Comparison of ENCODE assay signal across 2 cellular contexts in the genomic region with DNA sequence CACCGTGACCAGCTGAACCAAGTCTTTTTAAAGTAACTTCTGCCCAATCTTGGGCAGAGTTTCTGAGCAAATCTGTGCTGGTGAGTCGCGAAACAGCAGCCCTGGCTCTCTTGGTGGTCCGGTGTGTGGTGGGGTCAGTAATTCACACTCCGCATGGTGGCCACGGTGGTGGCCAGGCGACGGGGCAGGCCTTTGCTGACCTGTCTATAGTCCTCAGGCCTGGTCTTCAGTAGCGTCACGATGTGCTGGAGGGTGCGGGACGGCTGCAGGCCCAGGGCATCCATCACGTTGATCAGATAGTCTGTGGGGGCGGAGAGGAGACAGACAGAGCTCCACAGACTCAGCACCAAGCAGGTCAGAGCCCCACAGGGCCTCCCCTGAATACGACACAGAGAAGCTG.
TF ChIP-seq lines count a peak whose summit lies in the region.

No MANE protein-coding gene starts in this region.

TF ChIP-seq in IMR-90, 13 proteins besides CTCF, POLR2A, EP300 and RAD21 (continued from another document):
- TF ChIP-seq FOS (IDR thresholded peaks at IDR 0.05; ENCODE audit: low read depth, low read length) (no peak), NFE2L2 (IDR thresholded peaks at IDR 0.05; ENCODE audit: low read depth, low read length) (no peak)

TF ChIP-seq in GM12878, 131 proteins besides CTCF, POLR2A, EP300 and RAD21 (continued from another document):
- TF ChIP-seq RFX5 (IDR thresholded peaks at IDR 0.05; ENCODE audit: low read depth, low read length), result no peak
- TF ChIP-seq GATAD2B (conservative IDR thresholded peaks at IDR 0.05; ENCODE audit: low read depth), result no peak
- no peak for TF ChIP-seq TCF12 (IDR thresholded peaks at IDR 0.05; ENCODE audit: low read depth, low read length)
- no peak for TF ChIP-seq RCOR1 (conservative IDR thresholded peaks at IDR 0.05; ENCODE audit: low read depth, low read length)
- TF ChIP-seq STAT3 (IDR thresholded peaks at IDR 0.05; ENCODE audit: low read depth, low read length), result no peak
- TF ChIP-seq EZH2 (IDR thresholded peaks at IDR 0.05; ENCODE audit: borderline replicate concordance, control insufficient read depth, low read depth, low read length), result no peak
- no peak for TF ChIP-seq SMARCA5 (IDR thresholded peaks at IDR 0.05)
- no peak for TF ChIP-seq JUND (IDR thresholded peaks at IDR 0.05; ENCODE audit: low read depth, low read length)
- no peak for TF ChIP-seq POLR2AphosphoS5 (IDR thresholded peaks at IDR 0.05; ENCODE audit: low read length)
- no peak for TF ChIP-seq MXI1 (IDR thresholded peaks at IDR 0.05; ENCODE audit: low read depth, low read length)
- TF ChIP-seq SUPT20H (IDR thresholded peaks at IDR 0.05; ENCODE audit: borderline replicate concordance, control insufficient read depth, low read depth, low read length), result no peak
- TF ChIP-seq, protein P1, sequence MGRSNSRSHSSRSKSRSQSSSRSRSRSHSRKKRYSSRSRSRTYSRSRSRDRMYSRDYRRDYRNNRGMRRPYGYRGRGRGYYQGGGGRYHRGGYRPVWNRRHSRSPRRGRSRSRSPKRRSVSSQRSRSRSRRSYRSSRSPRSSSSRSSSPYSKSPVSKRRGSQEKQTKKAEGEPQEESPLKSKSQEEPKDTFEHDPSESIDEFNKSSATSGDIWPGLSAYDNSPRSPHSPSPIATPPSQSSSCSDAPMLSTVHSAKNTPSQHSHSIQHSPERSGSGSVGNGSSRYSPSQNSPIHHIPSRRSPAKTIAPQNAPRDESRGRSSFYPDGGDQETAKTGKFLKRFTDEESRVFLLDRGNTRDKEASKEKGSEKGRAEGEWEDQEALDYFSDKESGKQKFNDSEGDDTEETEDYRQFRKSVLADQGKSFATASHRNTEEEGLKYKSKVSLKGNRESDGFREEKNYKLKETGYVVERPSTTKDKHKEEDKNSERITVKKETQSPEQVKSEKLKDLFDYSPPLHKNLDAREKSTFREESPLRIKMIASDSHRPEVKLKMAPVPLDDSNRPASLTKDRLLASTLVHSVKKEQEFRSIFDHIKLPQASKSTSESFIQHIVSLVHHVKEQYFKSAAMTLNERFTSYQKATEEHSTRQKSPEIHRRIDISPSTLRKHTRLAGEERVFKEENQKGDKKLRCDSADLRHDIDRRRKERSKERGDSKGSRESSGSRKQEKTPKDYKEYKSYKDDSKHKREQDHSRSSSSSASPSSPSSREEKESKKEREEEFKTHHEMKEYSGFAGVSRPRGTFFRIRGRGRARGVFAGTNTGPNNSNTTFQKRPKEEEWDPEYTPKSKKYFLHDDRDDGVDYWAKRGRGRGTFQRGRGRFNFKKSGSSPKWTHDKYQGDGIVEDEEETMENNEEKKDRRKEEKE (IDR thresholded peaks at IDR 0.05), result no peak
- no peak for TF ChIP-seq FOXK2 (IDR thresholded peaks at IDR 0.05)
- no peak for TF ChIP-seq CUX1 (IDR thresholded peaks at IDR 0.05; ENCODE audit: insufficient replicate concordance, low read depth, low read length)
- no peak for TF ChIP-seq ZNF24 (IDR thresholded peaks at IDR 0.05)
- no peak for TF ChIP-seq IKZF2 (IDR thresholded peaks at IDR 0.05)
- no peak for TF ChIP-seq CHD1 (IDR thresholded peaks at IDR 0.05; ENCODE audit: low read depth, low read length)
- TF ChIP-seq PAX8 (IDR thresholded peaks at IDR 0.05), result no peak
- TF ChIP-seq YBX1 (IDR thresholded peaks at IDR 0.05), result no peak
